Comparison of ENCODE assay signal across 19 cellular contexts in genomic region chr1:160094806-160095205, GRCh38. TPM values are rescaled to one million over a fixed set of nuclear protein-coding genes. Genes with fewer than 3 reads are reported as not detected.
DNase-seq lines count a peak whose midpoint lies in the region; ATAC-seq, FAIRE-seq and TF ChIP-seq lines count a peak whose summit lies in the region.
"Had no signal": no experiment of that assay in that cellular context is flagged by ENCODE, and none has a peak within 500 bp of the region (broad histone marks: within the 10 kb centered on the region; RNA-seq: fewer than 3 reads in every experiment).

No MANE protein-coding gene starts in this region.

- TF ChIP-seq CTCF in H1 (IDR thresholded peaks at IDR 0.05; ENCODE audit: control extremely low read depth in 1 of 3, insufficient read depth in 1 of 3, low read depth in 1 of 3, low read length in 3 of 3) (no peak), neural crest cell (conservative IDR thresholded peaks at IDR 0.05) (no peak), upper lobe of right lung (IDR thresholded peaks at IDR 0.05) (no peak), BE2C (IDR thresholded peaks at IDR 0.05; ENCODE audit: low read depth, low read length) (no peak), chondrocyte (IDR thresholded peaks at IDR 0.05) (no peak)

- H2BK12ac ChIP-seq in H1 (ENCODE audit: low read depth, low read length): peak overlapping the region; percentile 99; the same call in 1 of the 2 replicates

- peak overlapping the region in 1 of 2 experiments; percentile 71; a peak in 1 of 4 replicates for H3K4me2 ChIP-seq in H1 (ENCODE audit: insufficient read depth in 1 of 2, low read depth in 2 of 2, low read length in 2 of 2)

- no peak overlapping the region for H4K8ac ChIP-seq in H1 (ENCODE audit: extremely low read depth, insufficient read depth, low read length)

- no peak overlapping the region for H2AFZ ChIP-seq in H1 (ENCODE audit: low read length)
- H2AFZ ChIP-seq: GM23248 had no signal

- H3K4me1 ChIP-seq in H1 (replicated peaks in 1 of 4; ENCODE audit: control insufficient read depth in 3 of 4, insufficient read depth in 4 of 4, low read length in 3 of 4) (peaks cover 9 to 38% (median 29%) of the 10 kb centered on the region in 4 experiments), upper lobe of right lung (peaks cover 23% of the 10 kb centered on the region), BE2C (no peaks in the 10 kb centered on the region; the same call in 1 of the 2 replicates)

- H3K18ac ChIP-seq in H1 (ENCODE audit: extremely low read depth, low read length): peak overlapping the region; percentile 98; the same call in 1 of the 2 replicates

- ATAC-seq in upper lobe of right lung: no peak
- ATAC-seq: PC-3 had no signal

- peak overlapping the region; percentile 25; the same call in 1 of the 2 replicates for H2BK20ac ChIP-seq in H1 (ENCODE audit: low read length)

- peaks cover 41% of the 10 kb centered on the region for H3K4me1 Mint-ChIP-seq in neural crest cell
- H3K4me1 Mint-ChIP-seq in chondrocyte (ENCODE audit: low read depth): peaks cover 13% of the 10 kb centered on the region

- H3K4me3 ChIP-seq in H1 (ENCODE audit: extremely low read depth in 1 of 4, insufficient read depth in 2 of 4, low read depth in 3 of 4, low read length in 4 of 4): no peak overlapping the region
- no peak overlapping the region for H3K4me3 ChIP-seq in upper lobe of right lung
- no peak overlapping the region for H3K4me3 ChIP-seq in BE2C (ENCODE audit: low read depth, low read length)
- H3K4me3 ChIP-seq: GM23248 had no signal

- H3K9ac ChIP-seq in H1 (replicated peaks in 1 of 4; ENCODE audit: extremely low read depth in 1 of 4, low read depth in 3 of 4, low read length in 3 of 4): no peak overlapping the region
- H3K9ac ChIP-seq: GM23248 had no signal

- peak overlapping the region; percentile 91; the same call in 1 of the 2 replicates for H2AK5ac ChIP-seq in H1 (ENCODE audit: low read depth, low read length)

- H3K27ac ChIP-seq in angular gyrus (ENCODE audit: low read depth, low read length) (peak overlapping the region; percentile 96), H1 (ENCODE audit: low read depth, low read length) (peak overlapping the region; percentile 25; the same call in 1 of the 2 replicates), upper lobe of right lung (no peak overlapping the region)
- H3K27ac ChIP-seq: GM23248 had no signal

- CTCF ChIA-PET in H1 (lab: Charles Lee; ENCODE audit: partially characterized antibody): interaction anchor here (1.0 to 50.1 kb wide), 6 partner anchors 9 to 157 kb away, joined by 3 to 1874 read pairs (median 8); partner anchors contain the start of genes KCNJ10 and KCNJ9

- POLR2A ChIA-PET in H1 (lab: Charles Lee; ENCODE audit: partially characterized antibody): interaction anchor here (1.1 to 5.1 kb wide), 5 partner anchors 8 to 167 kb away, joined by 3 to 39 read pairs (median 5); partner anchors contain the start of genes DCAF8 and KCNJ10

- no peak for FAIRE-seq in H1 (lab: Jason Lieb, UNC)

- H3K23me2 ChIP-seq in H1 (ENCODE audit: low read depth, low read length): peaks cover 19% of the 10 kb centered on the region

- H2BK15ac ChIP-seq in H1 (ENCODE audit: low read length): peak overlapping the region; percentile 31; the same call in 1 of the 2 replicates

- peak overlapping the region; percentile 23 for H3K4me3 Mint-ChIP-seq in neural crest cell
- no peak overlapping the region for H3K4me3 Mint-ChIP-seq in chondrocyte (ENCODE audit: unreplicated experiment)

- no peak overlapping the region for H3K4ac ChIP-seq in H1 (replicated peaks; ENCODE audit: insufficient read length, low read depth, low read length)

- H3K36me3 ChIP-seq in H1 (ENCODE audit: control insufficient read depth in 2 of 4, insufficient read depth in 4 of 4, low read length in 3 of 4) (peaks cover 10 to 35% (median 22%) of the 10 kb centered on the region in 4 experiments), upper lobe of right lung (peaks cover 35% of the 10 kb centered on the region), BE2C (no peaks in the 10 kb centered on the region)

- H3K79me2 ChIP-seq in H1 (ENCODE audit: control insufficient read depth in 1 of 2, insufficient read depth in 2 of 2, low read length in 2 of 2): peaks cover 0 to 36% of the 10 kb centered on the region in 2 experiments; a peak in 2 of 4 replicates

- WGBS in H1 (ENCODE audit: extremely low coverage in 1 of 2, insufficient coverage in 1 of 2, insufficient read length in 1 of 2, insufficient replicate concordance in 2 of 2, low coverage in 1 of 2, low lambda C conversion rate in 2 of 2, missing lambda C conversion rate in 1 of 2), 2 experiments: 94% methylated on average over 14 of the region's 14 CpGs; no CpG with 5 or more reads in 1 of the 2 experiments

- DNase-seq in H1 (ENCODE audit: low read depth in 1 of 2, low spot score in 2 of 2) (no peak), neural crest cell (ENCODE audit: low read depth, low spot score) (no peak), upper lobe of right lung (peak; percentile 44), BE2C (no peak), chondrocyte (ENCODE audit: low spot score) (no peak), dermis blood vessel endothelial cell (no peak)
- DNase-seq: ACHN, COR-L47, GDM1, GM23248, MM.1S, NCI-H1092, NCI-H2029 treated with DMSO at 0.1 percent for 48 hours, NCI-H2171, PC-3, RPMI8226, SHP77 treated with DMSO at 0.1 percent for 48 hours had no signal

- no peak for TF ChIP-seq RAD21 in H1 (IDR thresholded peaks at IDR 0.05 in 1 of 2, conservative IDR thresholded peaks at IDR 0.05 in 1 of 2; ENCODE audit: low read depth in 2 of 2, low read length in 2 of 2)

- H2BK5ac ChIP-seq in H1 (ENCODE audit: low read depth, low read length): 0 out of 2 replicates have a peak overlapping the region, but pooled peaks have one; percentile 41

- no peak overlapping the region for H3K27ac Mint-ChIP-seq in neural crest cell (ENCODE audit: unreplicated experiment)
- H3K27ac Mint-ChIP-seq in chondrocyte (ENCODE audit: unreplicated experiment): no peak overlapping the region

- peaks cover 0 to 4% of the 10 kb centered on the region in 2 experiments for H4K20me1 ChIP-seq in H1 (replicated peaks in 1 of 2; ENCODE audit: control insufficient read depth in 1 of 2, insufficient read depth in 2 of 2, low read length in 2 of 2)

- H3K9me3 Mint-ChIP-seq in neural crest cell (no peaks in the 10 kb centered on the region), chondrocyte (ENCODE audit: low read depth) (no peaks in the 10 kb centered on the region)

- no peak overlapping the region for H2BK120ac ChIP-seq in H1 (replicated peaks; ENCODE audit: low read depth, low read length)

- H3K27me3 ChIP-seq in H1 (replicated peaks in 1 of 4; ENCODE audit: control insufficient read depth in 3 of 4, extremely low read depth in 1 of 4, insufficient read depth in 3 of 4, low read length in 3 of 4) (no peaks in the 10 kb centered on the region), upper lobe of right lung (no peaks in the 10 kb centered on the region), BE2C (no peaks in the 10 kb centered on the region)

- TF ChIP-seq POLR2A in H1 (IDR thresholded peaks at IDR 0.05; ENCODE audit: control extremely low read depth in 1 of 2, low read depth in 2 of 2, low read length in 2 of 2): no peak

- TF ChIP-seq EP300 in H1 (IDR thresholded peaks at IDR 0.05; ENCODE audit: borderline replicate concordance in 1 of 2, low read depth in 2 of 2, low read length in 2 of 2): no peak

- H3K36me3 Mint-ChIP-seq in neural crest cell (ENCODE audit: low read depth): no peaks in the 10 kb centered on the region
- peaks cover 5% of the 10 kb centered on the region for H3K36me3 Mint-ChIP-seq in chondrocyte (ENCODE audit: low read depth)

- intact Hi-C loops in upper lobe of right lung (cut with DNase I): no loop called here

- peaks cover 14% of the 10 kb centered on the region for H3K79me1 ChIP-seq in H1 (ENCODE audit: low read depth, low read length)

- no peak overlapping the region for H3K56ac ChIP-seq in H1 (replicated peaks; ENCODE audit: insufficient read length, low read depth, low read length)

- no peaks in the 10 kb centered on the region for H3K27me3 Mint-ChIP-seq in neural crest cell (ENCODE audit: low read depth)
- H3K27me3 Mint-ChIP-seq in chondrocyte (ENCODE audit: low read depth): no peaks in the 10 kb centered on the region

- H3K9me3 ChIP-seq in H1 (ENCODE audit: insufficient read depth in 2 of 2, low read depth in 1 of 2, low read length in 1 of 2): no peaks in the 10 kb centered on the region; a peak in 1 of 4 replicates
- H3K9me3 ChIP-seq in upper lobe of right lung: no peaks in the 10 kb centered on the region
- H3K9me3 ChIP-seq in BE2C: no peaks in the 10 kb centered on the region

- H4K5ac ChIP-seq in H1 (ENCODE audit: insufficient read length, low read depth, low read length): no peak overlapping the region

- H3K14ac ChIP-seq in H1 (ENCODE audit: insufficient read length): no peak overlapping the region

- H4K91ac ChIP-seq in H1 (replicated peaks; ENCODE audit: insufficient read length, low read length): peak overlapping the region; percentile 96

- no peak overlapping the region for H3K23ac ChIP-seq in H1 (ENCODE audit: insufficient read length)

RNA-seq across cellular contexts. Expression of gene IGSF8, which starts 3.6 kb away (rescaled TPM):
- total RNA-seq in H1 (2021; fragmentation: NEBNext Ultra II Directional; extraction: Animal tissue kit (Norgen Biotek cat#: 25700)): 69.6 and 71.2 TPM in 2 replicates
- 132 and 166 TPM in 2 replicates for polyA plus RNA-seq in H1 (2011; rRNA removed)
- polyA plus RNA-seq in H1 (2011; cell fraction: cytosol; rRNA removed): 103 TPM
- polyA plus RNA-seq in H1 (2011; cell fraction: nucleus; rRNA removed): 322 TPM
- 55.1 to 95.1 TPM (median 90.2 TPM) in 4 replicates for polyA plus RNA-seq in H1 (2012, experiment 1 of 2)
- 79.5 TPM for polyA plus RNA-seq in H1 (2012, experiment 2 of 2)
- polyA plus RNA-seq in H1 (2013, experiment 1 of 2): 88.6 TPM
- polyA plus RNA-seq in H1 (2013, experiment 2 of 2): 77.7 TPM
- polyA minus RNA-seq in H1 (2011; rRNA and poly(A)+ RNA removed): 34.3 and 46.3 TPM in 2 replicates
- 47.9 TPM for polyA minus RNA-seq in H1 (2011; cell fraction: cytosol; rRNA and poly(A)+ RNA removed)
- polyA minus RNA-seq in H1 (2011; cell fraction: nucleus; rRNA and poly(A)+ RNA removed): 57.2 TPM
- total RNA-seq in neural crest cell (27.5 and 28.4 TPM in 2 replicates), upper lobe of right lung (37.5 TPM), chondrocyte (19.5 to 27.3 TPM (median 25.3 TPM) in 3 replicates), dermis blood vessel endothelial cell (13.4 and 16.6 TPM in 2 replicates)
- 5.6 TPM for polyA plus RNA-seq in BE2C (2012; ENCODE audit: insufficient read depth, insufficient read length, low read depth)

RNA-seq across cellular contexts. Expression of gene KCNJ9, which starts 13.5 kb away (rescaled TPM):
- total RNA-seq in H1 (2021; fragmentation: NEBNext Ultra II Directional; extraction: Animal tissue kit (Norgen Biotek cat#: 25700)): 0.08 and 0.13 TPM in 2 replicates
- polyA plus RNA-seq in H1 (2011; rRNA removed): 0.02 and 0.11 TPM in 2 replicates
- polyA plus RNA-seq in H1 (2011; cell fraction: cytosol; rRNA removed): 0.08 TPM
- 0.14 TPM for polyA plus RNA-seq in H1 (2011; cell fraction: nucleus; rRNA removed)
- polyA plus RNA-seq in H1 (2012, experiment 1 of 2): 0.10 to 0.19 TPM (median 0.12 TPM) in 3 of 4 replicates, not detected in the other
- 0.03 TPM for polyA plus RNA-seq in H1 (2012, experiment 2 of 2)
- 0.02 TPM for polyA plus RNA-seq in H1 (2013, experiment 1 of 2)
- 0.04 TPM for polyA plus RNA-seq in H1 (2013, experiment 2 of 2)
- polyA minus RNA-seq in H1 (2011; rRNA and poly(A)+ RNA removed): 0.13 TPM in 1 of 2 replicates, not detected in the other
- polyA minus RNA-seq in H1 (2011; cell fraction: cytosol; rRNA and poly(A)+ RNA removed): not detected
- polyA minus RNA-seq in H1 (2011; cell fraction: nucleus; rRNA and poly(A)+ RNA removed): not detected
- total RNA-seq in neural crest cell: 0.11 and 0.19 TPM in 2 replicates
- total RNA-seq in upper lobe of right lung: not detected
- not detected for polyA plus RNA-seq in BE2C (2012; ENCODE audit: insufficient read depth, insufficient read length, low read depth)
- not detected in 3 replicates for total RNA-seq in chondrocyte
- total RNA-seq in dermis blood vessel endothelial cell: not detected in 2 replicates
- total RNA-seq: GM23248, LHCN-M2, PC-3 had no signal
- polyA plus RNA-seq: GM23248 had no signal

RNA-seq across cellular contexts. Expression of gene ATP1A2, which starts 20.8 kb away (rescaled TPM):
- 34.8 and 39.7 TPM in 2 replicates for total RNA-seq in H1 (2021; fragmentation: NEBNext Ultra II Directional; extraction: Animal tissue kit (Norgen Biotek cat#: 25700))
- 40.8 and 54.2 TPM in 2 replicates for polyA plus RNA-seq in H1 (2011; rRNA removed)
- 60.3 TPM for polyA plus RNA-seq in H1 (2011; cell fraction: cytosol; rRNA removed)
- 193 TPM for polyA plus RNA-seq in H1 (2011; cell fraction: nucleus; rRNA removed)
- 41.3 to 57.9 TPM (median 44.4 TPM) in 4 replicates for polyA plus RNA-seq in H1 (2012, experiment 1 of 2)
- 14.0 TPM for polyA plus RNA-seq in H1 (2012, experiment 2 of 2)
- polyA plus RNA-seq in H1 (2013, experiment 1 of 2): 23.7 TPM
- 22.3 TPM for polyA plus RNA-seq in H1 (2013, experiment 2 of 2)
- 103 and 110 TPM in 2 replicates for polyA minus RNA-seq in H1 (2011; rRNA and poly(A)+ RNA removed)
- polyA minus RNA-seq in H1 (2011; cell fraction: cytosol; rRNA and poly(A)+ RNA removed): 45.0 TPM
- 77.4 TPM for polyA minus RNA-seq in H1 (2011; cell fraction: nucleus; rRNA and poly(A)+ RNA removed)
- total RNA-seq in neural crest cell (93.6 and 101 TPM in 2 replicates), upper lobe of right lung (5.6 TPM), chondrocyte (1.3 to 3.9 TPM (median 2.9 TPM) in 3 replicates), dermis blood vessel endothelial cell (not detected in 2 replicates)
- polyA plus RNA-seq in BE2C (2012; ENCODE audit: insufficient read depth, insufficient read length, low read depth): not detected
- total RNA-seq: PC-3 had no signal

RNA-seq across cellular contexts. Expression of gene KCNJ10, which starts 24.8 kb away (rescaled TPM):
- total RNA-seq in H1 (2021; fragmentation: NEBNext Ultra II Directional; extraction: Animal tissue kit (Norgen Biotek cat#: 25700)): 2.2 and 2.4 TPM in 2 replicates
- 1.7 and 3.5 TPM in 2 replicates for polyA plus RNA-seq in H1 (2011; rRNA removed)
- 1.5 TPM for polyA plus RNA-seq in H1 (2011; cell fraction: cytosol; rRNA removed)
- 4.7 TPM for polyA plus RNA-seq in H1 (2011; cell fraction: nucleus; rRNA removed)
- polyA plus RNA-seq in H1 (2012, experiment 1 of 2): 1.1 to 1.8 TPM (median 1.4 TPM) in 4 replicates
- polyA plus RNA-seq in H1 (2012, experiment 2 of 2): 0.59 TPM
- 1.5 TPM for polyA plus RNA-seq in H1 (2013, experiment 1 of 2)
- 1.2 TPM for polyA plus RNA-seq in H1 (2013, experiment 2 of 2)
- 3.5 and 3.7 TPM in 2 replicates for polyA minus RNA-seq in H1 (2011; rRNA and poly(A)+ RNA removed)
- 0.73 TPM for polyA minus RNA-seq in H1 (2011; cell fraction: cytosol; rRNA and poly(A)+ RNA removed)
- 1.7 TPM for polyA minus RNA-seq in H1 (2011; cell fraction: nucleus; rRNA and poly(A)+ RNA removed)
- total RNA-seq in neural crest cell (0.47 and 0.73 TPM in 2 replicates), upper lobe of right lung (not detected), chondrocyte (not detected in 3 replicates), dermis blood vessel endothelial cell (not detected in 2 replicates)
- 2.1 TPM for polyA plus RNA-seq in BE2C (2012; ENCODE audit: insufficient read depth, insufficient read length, low read depth)
- total RNA-seq: GM23248, LHCN-M2 had no signal
- polyA plus RNA-seq: GM23248 had no signal

RNA-seq across cellular contexts. Expression of gene ATP1A4, which starts 56.6 kb away (rescaled TPM):
- 0.57 and 0.61 TPM in 2 replicates for total RNA-seq in H1 (2021; fragmentation: NEBNext Ultra II Directional; extraction: Animal tissue kit (Norgen Biotek cat#: 25700))
- polyA plus RNA-seq in H1 (2011; rRNA removed): 0.48 and 0.80 TPM in 2 replicates
- polyA plus RNA-seq in H1 (2011; cell fraction: cytosol; rRNA removed): 0.62 TPM
- 1.1 TPM for polyA plus RNA-seq in H1 (2011; cell fraction: nucleus; rRNA removed)
- polyA plus RNA-seq in H1 (2012, experiment 1 of 2): 0.39 to 0.72 TPM (median 0.42 TPM) in 4 replicates
- polyA plus RNA-seq in H1 (2012, experiment 2 of 2): 0.09 TPM
- polyA plus RNA-seq in H1 (2013, experiment 1 of 2): 0.51 TPM
- polyA plus RNA-seq in H1 (2013, experiment 2 of 2): 0.53 TPM
- 0.44 and 0.63 TPM in 2 replicates for polyA minus RNA-seq in H1 (2011; rRNA and poly(A)+ RNA removed)
- 0.66 TPM for polyA minus RNA-seq in H1 (2011; cell fraction: cytosol; rRNA and poly(A)+ RNA removed)
- 0.40 TPM for polyA minus RNA-seq in H1 (2011; cell fraction: nucleus; rRNA and poly(A)+ RNA removed)
- total RNA-seq in neural crest cell (0.20 and 0.35 TPM in 2 replicates), upper lobe of right lung (0.96 TPM), chondrocyte (not detected in 3 replicates), dermis blood vessel endothelial cell (not detected in 2 replicates)
- polyA plus RNA-seq in BE2C (2012; ENCODE audit: insufficient read depth, insufficient read length, low read depth): 0.20 TPM
- total RNA-seq: GM23248, LHCN-M2 had no signal
- polyA plus RNA-seq: GM23248 had no signal
